In the genomic region with DNA sequence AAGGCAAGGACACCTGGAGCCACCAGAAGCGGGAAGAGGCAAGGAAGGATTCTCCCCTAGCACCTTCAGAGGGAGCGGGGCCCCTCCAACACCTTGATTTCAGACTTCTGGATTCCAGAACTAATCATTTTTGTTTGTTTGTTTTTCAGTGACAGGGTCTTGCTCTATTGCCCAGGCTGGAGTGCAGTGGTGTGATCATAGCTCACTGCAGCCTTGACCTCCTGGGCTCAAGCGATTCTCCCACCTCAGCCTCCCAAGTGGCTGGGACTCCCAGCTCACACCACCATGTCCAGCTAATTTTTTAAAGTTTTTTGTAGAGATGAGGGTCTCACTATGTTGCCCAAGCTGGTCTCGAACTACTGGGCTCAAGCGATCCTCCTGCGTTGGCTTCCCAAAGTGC, we compare ENCODE assay signal across 5 cellular contexts. TPM values are rescaled to one million over a fixed set of nuclear protein-coding genes. Genes with fewer than 3 reads are reported as not detected.
"Had no signal": no experiment of that assay in that cellular context is flagged by ENCODE, and none has a peak within 500 bp of the region (broad histone marks: within the 10 kb centered on the region; RNA-seq: fewer than 3 reads in every experiment).

No MANE protein-coding gene starts in this region.

RNA-seq across cellular contexts. Expression of gene LGALS2, which starts 40.1 kb away (rescaled TPM):
- total RNA-seq: M059J, PC-9, Right ventricle myocardium superior, RPMI7951, SJSA1 had no signal

RNA-seq across cellular contexts. Expression of gene MFNG, which starts 53.6 kb away (rescaled TPM):
- total RNA-seq: RPMI7951, SJSA1 had no signal
